ENCODE assay signal across 1 cellular context in genomic region chr2:20008703-20009102, GRCh38.
TF ChIP-seq lines count a peak whose summit lies in the region.

No MANE protein-coding gene starts in this region.

TF ChIP-seq in HepG2, 621 proteins besides CTCF, POLR2A, EP300 and RAD21 (continues in another document):
- TF ChIP-seq IKZF5 (CRISPR knock-in tag; IDR thresholded peaks at IDR 0.05) (peak; percentile 79), FOXK2 (IDR thresholded peaks at IDR 0.05) (peak; percentile 51; the same call in 1 of the 2 replicates), FOSL2 (CRISPR knock-in tag; IDR thresholded peaks at IDR 0.05) (peak; percentile 70), ISL2 (CRISPR knock-in tag; IDR thresholded peaks at IDR 0.05) (peak; percentile 73; the same call in 1 of the 2 replicates), SIX4 (CRISPR knock-in tag; IDR thresholded peaks at IDR 0.05) (peak; percentile 23; the same call in 1 of the 2 replicates), SP5 (CRISPR knock-in tag; IDR thresholded peaks at IDR 0.05; ENCODE audit: borderline replicate concordance, low read depth) (peak; percentile 70; the same call in 1 of the 2 replicates), KDM4B (CRISPR knock-in tag; IDR thresholded peaks at IDR 0.05) (peak; percentile 74; the same call in 1 of the 2 replicates), BCL6 (CRISPR knock-in tag; IDR thresholded peaks at IDR 0.05) (peak; percentile 66; the same call in 1 of the 2 replicates), MIXL1 (CRISPR knock-in tag; IDR thresholded peaks at IDR 0.05) (peak; percentile 51; the same call in 1 of the 2 replicates), ZNF770 (CRISPR knock-in tag; IDR thresholded peaks at IDR 0.05) (peak; percentile 73), ERF (CRISPR knock-in tag; IDR thresholded peaks at IDR 0.05) (peak; percentile 60; the same call in 1 of the 2 replicates), HMG20A (CRISPR knock-in tag; IDR thresholded peaks at IDR 0.05; ENCODE audit: borderline replicate concordance) (peak; percentile 81; the same call in 1 of the 2 replicates), CEBPB (IDR thresholded peaks at IDR 0.05; ENCODE audit: borderline replicate concordance, low read depth, low read length) (peak; percentile 71), ZNF143 (CRISPR knock-in tag; IDR thresholded peaks at IDR 0.05) (no peak), PHF5A (CRISPR knock-in tag; IDR thresholded peaks at IDR 0.05; ENCODE audit: low read depth, unreplicated experiment) (peak; percentile 38), ZNF792 (CRISPR knock-in tag; IDR thresholded peaks at IDR 0.05) (no peak), CREM (IDR thresholded peaks at IDR 0.05) (0 out of 2 replicates have a peak, but pooled peaks have one; percentile 21), CREM (CRISPR knock-in tag; IDR thresholded peaks at IDR 0.05) (no peak), RBAK (CRISPR knock-in tag; IDR thresholded peaks at IDR 0.05) (no peak), DPF2 (CRISPR knock-in tag; IDR thresholded peaks at IDR 0.05; ENCODE audit: borderline replicate concordance, low read depth) (peak; percentile 55; the same call in 1 of the 2 replicates), KLF13 (CRISPR knock-in tag; IDR thresholded peaks at IDR 0.05) (no peak), TFDP2 (CRISPR knock-in tag; IDR thresholded peaks at IDR 0.05) (no peak), SMAD3 (CRISPR knock-in tag; IDR thresholded peaks at IDR 0.05) (peak; percentile 92; the same call in 1 of the 2 replicates), FOXA3 (CRISPR knock-in tag; IDR thresholded peaks at IDR 0.05) (peak; percentile 99), POGZ (CRISPR knock-in tag; IDR thresholded peaks at IDR 0.05) (peak; percentile 26; the same call in 1 of the 2 replicates), KDM1A (CRISPR knock-in tag; IDR thresholded peaks at IDR 0.05) (0 out of 2 replicates have a peak, but pooled peaks have one; percentile 55), ETS1 (CRISPR knock-in tag; IDR thresholded peaks at IDR 0.05) (no peak), ZSCAN20 (CRISPR knock-in tag; IDR thresholded peaks at IDR 0.05; ENCODE audit: borderline replicate concordance) (no peak), ARID5B (CRISPR knock-in tag; IDR thresholded peaks at IDR 0.05) (peak; percentile 93), TCF7 (IDR thresholded peaks at IDR 0.05; ENCODE audit: low read depth) (peak; percentile 35; the same call in 1 of the 2 replicates), ZNF121 (CRISPR knock-in tag; IDR thresholded peaks at IDR 0.05) (0 out of 2 replicates have a peak, but pooled peaks have one; percentile 59)
- TF ChIP-seq, protein P1, sequence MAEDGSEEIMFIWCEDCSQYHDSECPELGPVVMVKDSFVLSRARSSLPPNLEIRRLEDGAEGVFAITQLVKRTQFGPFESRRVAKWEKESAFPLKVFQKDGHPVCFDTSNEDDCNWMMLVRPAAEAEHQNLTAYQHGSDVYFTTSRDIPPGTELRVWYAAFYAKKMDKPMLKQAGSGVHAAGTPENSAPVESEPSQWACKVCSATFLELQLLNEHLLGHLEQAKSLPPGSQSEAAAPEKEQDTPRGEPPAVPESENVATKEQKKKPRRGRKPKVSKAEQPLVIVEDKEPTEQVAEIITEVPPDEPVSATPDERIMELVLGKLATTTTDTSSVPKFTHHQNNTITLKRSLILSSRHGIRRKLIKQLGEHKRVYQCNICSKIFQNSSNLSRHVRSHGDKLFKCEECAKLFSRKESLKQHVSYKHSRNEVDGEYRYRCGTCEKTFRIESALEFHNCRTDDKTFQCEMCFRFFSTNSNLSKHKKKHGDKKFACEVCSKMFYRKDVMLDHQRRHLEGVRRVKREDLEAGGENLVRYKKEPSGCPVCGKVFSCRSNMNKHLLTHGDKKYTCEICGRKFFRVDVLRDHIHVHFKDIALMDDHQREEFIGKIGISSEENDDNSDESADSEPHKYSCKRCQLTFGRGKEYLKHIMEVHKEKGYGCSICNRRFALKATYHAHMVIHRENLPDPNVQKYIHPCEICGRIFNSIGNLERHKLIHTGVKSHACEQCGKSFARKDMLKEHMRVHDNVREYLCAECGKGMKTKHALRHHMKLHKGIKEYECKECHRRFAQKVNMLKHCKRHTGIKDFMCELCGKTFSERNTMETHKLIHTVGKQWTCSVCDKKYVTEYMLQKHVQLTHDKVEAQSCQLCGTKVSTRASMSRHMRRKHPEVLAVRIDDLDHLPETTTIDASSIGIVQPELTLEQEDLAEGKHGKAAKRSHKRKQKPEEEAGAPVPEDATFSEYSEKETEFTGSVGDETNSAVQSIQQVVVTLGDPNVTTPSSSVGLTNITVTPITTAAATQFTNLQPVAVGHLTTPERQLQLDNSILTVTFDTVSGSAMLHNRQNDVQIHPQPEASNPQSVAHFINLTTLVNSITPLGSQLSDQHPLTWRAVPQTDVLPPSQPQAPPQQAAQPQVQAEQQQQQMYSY (CRISPR knock-in tag; IDR thresholded peaks at IDR 0.05) = peak; percentile 83; the same call in 1 of the 2 replicates
- TF ChIP-seq, protein P2, sequence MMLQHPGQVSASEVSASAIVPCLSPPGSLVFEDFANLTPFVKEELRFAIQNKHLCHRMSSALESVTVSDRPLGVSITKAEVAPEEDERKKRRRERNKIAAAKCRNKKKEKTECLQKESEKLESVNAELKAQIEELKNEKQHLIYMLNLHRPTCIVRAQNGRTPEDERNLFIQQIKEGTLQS (CRISPR knock-in tag; IDR thresholded peaks at IDR 0.05) = no peak
- TF ChIP-seq, protein P3, sequence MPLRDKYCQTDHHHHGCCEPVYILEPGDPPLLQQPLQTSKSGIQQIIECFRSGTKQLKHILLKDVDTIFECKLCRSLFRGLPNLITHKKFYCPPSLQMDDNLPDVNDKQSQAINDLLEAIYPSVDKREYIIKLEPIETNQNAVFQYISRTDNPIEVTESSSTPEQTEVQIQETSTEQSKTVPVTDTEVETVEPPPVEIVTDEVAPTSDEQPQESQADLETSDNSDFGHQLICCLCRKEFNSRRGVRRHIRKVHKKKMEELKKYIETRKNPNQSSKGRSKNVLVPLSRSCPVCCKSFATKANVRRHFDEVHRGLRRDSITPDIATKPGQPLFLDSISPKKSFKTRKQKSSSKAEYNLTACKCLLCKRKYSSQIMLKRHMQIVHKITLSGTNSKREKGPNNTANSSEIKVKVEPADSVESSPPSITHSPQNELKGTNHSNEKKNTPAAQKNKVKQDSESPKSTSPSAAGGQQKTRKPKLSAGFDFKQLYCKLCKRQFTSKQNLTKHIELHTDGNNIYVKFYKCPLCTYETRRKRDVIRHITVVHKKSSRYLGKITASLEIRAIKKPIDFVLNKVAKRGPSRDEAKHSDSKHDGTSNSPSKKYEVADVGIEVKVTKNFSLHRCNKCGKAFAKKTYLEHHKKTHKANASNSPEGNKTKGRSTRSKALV (CRISPR knock-in tag; IDR thresholded peaks at IDR 0.05) = 0 out of 2 replicates have a peak, but pooled peaks have one; percentile 30
- TF ChIP-seq, protein P4, sequence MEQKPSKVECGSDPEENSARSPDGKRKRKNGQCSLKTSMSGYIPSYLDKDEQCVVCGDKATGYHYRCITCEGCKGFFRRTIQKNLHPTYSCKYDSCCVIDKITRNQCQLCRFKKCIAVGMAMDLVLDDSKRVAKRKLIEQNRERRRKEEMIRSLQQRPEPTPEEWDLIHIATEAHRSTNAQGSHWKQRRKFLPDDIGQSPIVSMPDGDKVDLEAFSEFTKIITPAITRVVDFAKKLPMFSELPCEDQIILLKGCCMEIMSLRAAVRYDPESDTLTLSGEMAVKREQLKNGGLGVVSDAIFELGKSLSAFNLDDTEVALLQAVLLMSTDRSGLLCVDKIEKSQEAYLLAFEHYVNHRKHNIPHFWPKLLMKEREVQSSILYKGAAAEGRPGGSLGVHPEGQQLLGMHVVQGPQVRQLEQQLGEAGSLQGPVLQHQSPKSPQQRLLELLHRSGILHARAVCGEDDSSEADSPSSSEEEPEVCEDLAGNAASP (CRISPR knock-in tag; IDR thresholded peaks at IDR 0.05; ENCODE audit: borderline replicate concordance) = peak; percentile 69; the same call in 1 of the 2 replicates
- TF ChIP-seq, protein P5, sequence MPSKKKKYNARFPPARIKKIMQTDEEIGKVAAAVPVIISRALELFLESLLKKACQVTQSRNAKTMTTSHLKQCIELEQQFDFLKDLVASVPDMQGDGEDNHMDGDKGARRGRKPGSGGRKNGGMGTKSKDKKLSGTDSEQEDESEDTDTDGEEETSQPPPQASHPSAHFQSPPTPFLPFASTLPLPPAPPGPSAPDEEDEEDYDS (CRISPR knock-in tag; IDR thresholded peaks at IDR 0.05) = peak; percentile 61; the same call in 1 of the 2 replicates
- TF ChIP-seq, protein P6, sequence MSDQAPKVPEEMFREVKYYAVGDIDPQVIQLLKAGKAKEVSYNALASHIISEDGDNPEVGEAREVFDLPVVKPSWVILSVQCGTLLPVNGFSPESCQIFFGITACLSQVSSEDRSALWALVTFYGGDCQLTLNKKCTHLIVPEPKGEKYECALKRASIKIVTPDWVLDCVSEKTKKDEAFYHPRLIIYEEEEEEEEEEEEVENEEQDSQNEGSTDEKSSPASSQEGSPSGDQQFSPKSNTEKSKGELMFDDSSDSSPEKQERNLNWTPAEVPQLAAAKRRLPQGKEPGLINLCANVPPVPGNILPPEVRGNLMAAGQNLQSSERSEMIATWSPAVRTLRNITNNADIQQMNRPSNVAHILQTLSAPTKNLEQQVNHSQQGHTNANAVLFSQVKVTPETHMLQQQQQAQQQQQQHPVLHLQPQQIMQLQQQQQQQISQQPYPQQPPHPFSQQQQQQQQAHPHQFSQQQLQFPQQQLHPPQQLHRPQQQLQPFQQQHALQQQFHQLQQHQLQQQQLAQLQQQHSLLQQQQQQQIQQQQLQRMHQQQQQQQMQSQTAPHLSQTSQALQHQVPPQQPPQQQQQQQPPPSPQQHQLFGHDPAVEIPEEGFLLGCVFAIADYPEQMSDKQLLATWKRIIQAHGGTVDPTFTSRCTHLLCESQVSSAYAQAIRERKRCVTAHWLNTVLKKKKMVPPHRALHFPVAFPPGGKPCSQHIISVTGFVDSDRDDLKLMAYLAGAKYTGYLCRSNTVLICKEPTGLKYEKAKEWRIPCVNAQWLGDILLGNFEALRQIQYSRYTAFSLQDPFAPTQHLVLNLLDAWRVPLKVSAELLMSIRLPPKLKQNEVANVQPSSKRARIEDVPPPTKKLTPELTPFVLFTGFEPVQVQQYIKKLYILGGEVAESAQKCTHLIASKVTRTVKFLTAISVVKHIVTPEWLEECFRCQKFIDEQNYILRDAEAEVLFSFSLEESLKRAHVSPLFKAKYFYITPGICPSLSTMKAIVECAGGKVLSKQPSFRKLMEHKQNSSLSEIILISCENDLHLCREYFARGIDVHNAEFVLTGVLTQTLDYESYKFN (CRISPR knock-in tag; conservative IDR thresholded peaks at IDR 0.05) = peak; percentile 76
